ENCODE assay signal across 2 cellular contexts in the genomic region with DNA sequence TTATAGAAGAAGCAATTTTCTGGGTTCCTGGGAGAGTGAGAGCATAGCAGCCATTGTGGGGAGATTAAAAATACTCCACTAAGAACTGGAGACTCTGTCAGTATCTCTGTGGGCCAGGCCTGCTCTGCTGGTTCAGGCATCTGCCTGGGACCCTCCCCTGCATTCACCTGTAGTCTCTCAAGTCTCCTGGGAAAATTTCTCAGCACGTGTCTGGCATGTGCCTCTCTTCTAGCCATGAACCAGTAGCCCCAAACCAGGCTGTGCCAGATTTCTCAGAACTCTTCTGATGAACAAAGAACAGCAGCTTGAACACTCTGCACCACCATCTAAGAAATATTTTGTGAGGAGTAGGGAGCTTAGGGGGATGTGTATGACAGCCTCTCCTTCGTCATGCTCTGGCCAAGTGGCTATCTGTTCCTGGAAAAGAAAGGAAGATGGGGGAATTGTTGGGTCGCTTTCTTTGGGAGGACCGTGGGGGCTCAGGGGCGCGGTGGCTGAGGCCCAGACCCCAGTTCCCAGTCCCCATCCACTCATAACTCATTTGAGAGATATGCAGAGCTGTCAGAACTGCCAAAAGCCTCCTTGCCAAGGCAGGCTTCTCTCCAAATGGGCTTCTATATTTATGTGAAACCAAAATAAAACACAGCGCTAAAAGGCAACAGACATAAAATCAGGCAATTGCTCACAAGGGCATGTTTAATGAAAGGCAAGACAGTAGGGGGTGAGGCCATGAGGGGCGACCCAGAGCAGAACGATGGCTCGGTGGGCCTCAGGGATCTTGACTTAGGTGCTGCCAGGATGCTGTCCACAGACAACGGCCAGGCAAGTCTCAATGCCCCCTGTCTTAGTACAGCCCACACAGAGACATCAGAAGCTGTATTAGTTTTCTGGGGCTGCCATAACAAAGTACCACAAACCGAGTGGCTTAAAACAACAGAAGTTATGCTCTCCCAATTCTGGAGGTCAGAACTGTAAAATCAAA.
TF ChIP-seq lines count a peak whose summit lies in the region.

No MANE protein-coding gene starts in this region.

TF ChIP-seq in IMR-90, 13 proteins besides CTCF, POLR2A, EP300 and RAD21:
- TF ChIP-seq MAZ (IDR thresholded peaks at IDR 0.05; ENCODE audit: borderline replicate concordance, low read depth, low read length) (no peak), RFX5 (IDR thresholded peaks at IDR 0.05; ENCODE audit: low read depth, low read length) (no peak), SMC3 (IDR thresholded peaks at IDR 0.05; ENCODE audit: low read depth, low read length) (no peak), MXI1 (IDR thresholded peaks at IDR 0.05; ENCODE audit: borderline replicate concordance, low read depth, low read length) (no peak), BHLHE40 (IDR thresholded peaks at IDR 0.05; ENCODE audit: low read depth, low read length) (no peak), CEBPB (IDR thresholded peaks at IDR 0.05; ENCODE audit: low read depth, low read length) (no peak), CHD1 (IDR thresholded peaks at IDR 0.05; ENCODE audit: low read depth, low read length) (no peak), FOS (IDR thresholded peaks at IDR 0.05; ENCODE audit: low read depth, low read length) (no peak)
- TF ChIP-seq, protein P1, sequence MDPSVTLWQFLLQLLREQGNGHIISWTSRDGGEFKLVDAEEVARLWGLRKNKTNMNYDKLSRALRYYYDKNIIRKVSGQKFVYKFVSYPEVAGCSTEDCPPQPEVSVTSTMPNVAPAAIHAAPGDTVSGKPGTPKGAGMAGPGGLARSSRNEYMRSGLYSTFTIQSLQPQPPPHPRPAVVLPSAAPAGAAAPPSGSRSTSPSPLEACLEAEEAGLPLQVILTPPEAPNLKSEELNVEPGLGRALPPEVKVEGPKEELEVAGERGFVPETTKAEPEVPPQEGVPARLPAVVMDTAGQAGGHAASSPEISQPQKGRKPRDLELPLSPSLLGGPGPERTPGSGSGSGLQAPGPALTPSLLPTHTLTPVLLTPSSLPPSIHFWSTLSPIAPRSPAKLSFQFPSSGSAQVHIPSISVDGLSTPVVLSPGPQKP (IDR thresholded peaks at IDR 0.05; ENCODE audit: borderline replicate concordance, low read depth, low read length): no peak
- TF ChIP-seq, protein P2, sequence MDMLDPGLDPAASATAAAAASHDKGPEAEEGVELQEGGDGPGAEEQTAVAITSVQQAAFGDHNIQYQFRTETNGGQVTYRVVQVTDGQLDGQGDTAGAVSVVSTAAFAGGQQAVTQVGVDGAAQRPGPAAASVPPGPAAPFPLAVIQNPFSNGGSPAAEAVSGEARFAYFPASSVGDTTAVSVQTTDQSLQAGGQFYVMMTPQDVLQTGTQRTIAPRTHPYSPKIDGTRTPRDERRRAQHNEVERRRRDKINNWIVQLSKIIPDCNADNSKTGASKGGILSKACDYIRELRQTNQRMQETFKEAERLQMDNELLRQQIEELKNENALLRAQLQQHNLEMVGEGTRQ (IDR thresholded peaks at IDR 0.05; ENCODE audit: low read depth, low read length): no peak

TF ChIP-seq in SK-N-SH, 30 proteins besides CTCF, POLR2A, EP300 and RAD21:
- TF ChIP-seq TCF12 (IDR thresholded peaks at IDR 0.05): no peak
- no peak for TF ChIP-seq SMC3 (IDR thresholded peaks at IDR 0.05; ENCODE audit: low read depth, low read length)
- TF ChIP-seq MXI1 (IDR thresholded peaks at IDR 0.05; ENCODE audit: low read depth, low read length): no peak
- TF ChIP-seq NRF1 (IDR thresholded peaks at IDR 0.05; ENCODE audit: low read depth, low read length): no peak
- no peak for TF ChIP-seq GABPA (IDR thresholded peaks at IDR 0.05; ENCODE audit: low read depth)
- no peak for TF ChIP-seq RFX5 (IDR thresholded peaks at IDR 0.05; ENCODE audit: low read length)
- no peak for TF ChIP-seq EZH2phosphoT487 (IDR thresholded peaks at IDR 0.05; ENCODE audit: borderline replicate concordance, low read depth)
- TF ChIP-seq FOSL2 (IDR thresholded peaks at IDR 0.05; ENCODE audit: borderline replicate concordance, low read depth): no peak
- TF ChIP-seq, protein P3, sequence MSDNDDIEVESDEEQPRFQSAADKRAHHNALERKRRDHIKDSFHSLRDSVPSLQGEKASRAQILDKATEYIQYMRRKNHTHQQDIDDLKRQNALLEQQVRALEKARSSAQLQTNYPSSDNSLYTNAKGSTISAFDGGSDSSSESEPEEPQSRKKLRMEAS (IDR thresholded peaks at IDR 0.05; ENCODE audit: low read depth): no peak
TF ChIP-seq in SK-N-SH: peak in this region for 0.
